Comparison of ENCODE assay signal across 11 cellular contexts in the genomic region with DNA sequence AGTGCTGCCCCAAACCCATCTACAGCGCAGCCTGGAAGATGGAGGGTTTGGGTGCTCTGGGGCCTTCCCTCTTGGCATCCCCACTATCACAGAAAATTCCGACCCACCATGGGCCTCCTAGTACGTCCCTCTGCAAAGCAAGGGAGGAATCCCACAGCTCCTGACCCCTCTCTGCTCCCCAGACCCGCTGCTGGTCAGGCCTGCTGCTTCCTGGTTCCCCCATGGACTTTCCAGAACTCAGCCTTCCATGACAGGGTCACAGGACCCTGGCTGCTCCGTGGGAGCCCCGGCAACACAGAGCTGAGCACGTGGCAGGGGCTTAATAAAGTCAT. TPM values are rescaled to one million over a fixed set of nuclear protein-coding genes. Genes with fewer than 3 reads are reported as not detected.
DNase-seq lines count a peak whose midpoint lies in the region; ATAC-seq and TF ChIP-seq lines count a peak whose summit lies in the region.
"Had no signal": no experiment of that assay in that cellular context is flagged by ENCODE, and none has a peak within 500 bp of the region (broad histone marks: within the 10 kb centered on the region; RNA-seq: fewer than 3 reads in every experiment).

No MANE protein-coding gene starts in this region.

- H2AFZ ChIP-seq in H9 (ENCODE audit: low read length), result no peak overlapping the region
- no peak overlapping the region for H2AFZ ChIP-seq in hepatocyte

- peaks cover 17% of the 10 kb centered on the region for H3K23me2 ChIP-seq in H9 (ENCODE audit: insufficient read length, low read depth, low read length, poor library complexity, severe bottlenecking)

- DNase-seq in H9 (no peak), hepatocyte (ENCODE audit: low spot score) (no peak), NCI-H1092 treated with DMSO at 0.1 percent for 48 hours (lab: John Stamatoyannopoulos, UW) (no peak)
- DNase-seq in activated CD8-positive, alpha-beta T cell treated with anti-CD3 and anti-CD28 coated beads for 36 hours, result no peak
- DNase-seq in activated T-cell treated with anti-CD3 and anti-CD28 coated beads, Interleukin-2, amount 50 U/mL, for 1 hour, result no peak
- DNase-seq: immature natural killer cell had no signal

- H3K4me1 Mint-ChIP-seq in H9, result peaks cover 46 to 52% of the 10 kb centered on the region in 2 experiments
- H3K4me1 Mint-ChIP-seq in activated CD8-positive, alpha-beta T cell treated with anti-CD3 and anti-CD28 coated beads for 36 hours (ENCODE audit: low read depth), result peaks cover 41% of the 10 kb centered on the region
- H3K4me1 Mint-ChIP-seq in stimulated activated memory B cell treated with anti-CD40 and anti-IgM and Interleukin-4, amounts not matched to agents 10 μg/mL and 1 μg/mL and 100 μg/mL, for 72 hours, result peaks cover 46% of the 10 kb centered on the region

- no peaks in the 10 kb centered on the region for H3K79me2 ChIP-seq in H9 (ENCODE audit: insufficient read depth, low read length)
- peaks cover 3% of the 10 kb centered on the region for H3K79me2 ChIP-seq in hepatocyte

- no peak overlapping the region for H3K23ac ChIP-seq in H9 (ENCODE audit: insufficient read length, low read depth, low read length)

- H4K20me1 ChIP-seq in H9 (ENCODE audit: control insufficient read depth, insufficient read depth, insufficient read length) (no peaks in the 10 kb centered on the region), hepatocyte (ENCODE audit: insufficient read depth, poor library complexity, severe bottlenecking) (no peaks in the 10 kb centered on the region)

- CTCF ChIA-PET in activated CD8-positive, alpha-beta T cell treated with anti-CD3 and anti-CD28 coated beads for 36 hours (lab: Charles Lee), result interaction anchor here (1.1 to 2.6 kb wide), 2 partner anchors 12 to 26 kb away, joined by 4 to 11 read pairs; no protein-coding TSS in a partner anchor

- peaks cover 19% of the 10 kb centered on the region; the same call in 1 of the 2 replicates for H3K4me1 ChIP-seq in H9 (ENCODE audit: insufficient read depth, low read length)
- H3K4me1 ChIP-seq in hepatocyte (ENCODE audit: insufficient read depth), result peaks cover 50% of the 10 kb centered on the region
- H3K4me1 ChIP-seq in skeletal muscle tissue (ENCODE audit: control insufficient read depth in 3 of 3, insufficient read depth in 3 of 3, low read length in 3 of 3), result peaks cover 43 to 63% (median 46%) of the 10 kb centered on the region in 3 donors

- no peak for TF ChIP-seq CTCF in H9 (conservative IDR thresholded peaks at IDR 0.05)
- TF ChIP-seq CTCF in activated CD8-positive, alpha-beta T cell treated with anti-CD3 and anti-CD28 coated beads for 36 hours (IDR thresholded peaks at IDR 0.05), result no peak
- no peak for TF ChIP-seq CTCF in hepatocyte (IDR thresholded peaks at IDR 0.05; ENCODE audit: poor library complexity)

- H3K56ac ChIP-seq in H9 (ENCODE audit: insufficient read length, low read depth, low read length), result no peak overlapping the region

- H3T11ph ChIP-seq in H9 (ENCODE audit: low read length), result no peak overlapping the region

- H2AK5ac ChIP-seq in H9 (ENCODE audit: insufficient read length, low read length), result no peak overlapping the region

- no peak overlapping the region for H4K91ac ChIP-seq in H9 (ENCODE audit: insufficient read length, low read depth, low read length)

- H3K9me3 ChIP-seq in H9 (ENCODE audit: control insufficient read depth, low read depth, low read length), result no peaks in the 10 kb centered on the region
- H3K9me3 ChIP-seq in hepatocyte (ENCODE audit: low read depth), result no peaks in the 10 kb centered on the region
- H3K9me3 ChIP-seq in skeletal muscle tissue (ENCODE audit: control insufficient read depth in 3 of 3, low read length in 3 of 3), result no peaks in the 10 kb centered on the region

- peaks cover 9 to 11% (median 11%) of the 10 kb centered on the region in 3 experiments for H3K36me3 Mint-ChIP-seq in H9 (ENCODE audit: insufficient read depth in 1 of 3, low read depth in 3 of 3)
- peaks cover 14% of the 10 kb centered on the region for H3K36me3 Mint-ChIP-seq in activated CD8-positive, alpha-beta T cell treated with anti-CD3 and anti-CD28 coated beads for 36 hours (ENCODE audit: low read depth)
- peaks cover 9% of the 10 kb centered on the region for H3K36me3 Mint-ChIP-seq in stimulated activated memory B cell treated with anti-CD40 and anti-IgM and Interleukin-4, amounts not matched to agents 10 μg/mL and 1 μg/mL and 100 μg/mL, for 72 hours
- H3K36me3 Mint-ChIP-seq: immature natural killer cell had no signal

- H3K36me3 ChIP-seq in hepatocyte (replicated peaks; ENCODE audit: insufficient read depth, low read depth) (no peaks in the 10 kb centered on the region), skeletal muscle tissue (ENCODE audit: control insufficient read depth in 3 of 3, insufficient read depth in 3 of 3, low read length in 3 of 3) (no peaks in the 10 kb centered on the region)

- peaks cover 4 to 6% of the 10 kb centered on the region in 2 experiments; a peak in 3 of 5 replicates for H3K9me3 Mint-ChIP-seq in H9
- H3K9me3 Mint-ChIP-seq in activated CD8-positive, alpha-beta T cell treated with anti-CD3 and anti-CD28 coated beads for 36 hours, result peaks cover 4% of the 10 kb centered on the region
- H3K9me3 Mint-ChIP-seq in stimulated activated memory B cell treated with anti-CD40 and anti-IgM and Interleukin-4, amounts not matched to agents 10 μg/mL and 1 μg/mL and 100 μg/mL, for 72 hours, result peaks cover under 1% of the 10 kb centered on the region
- H3K9me3 Mint-ChIP-seq: immature natural killer cell had no signal

- H2BK15ac ChIP-seq in H9 (ENCODE audit: low read depth, low read length), result no peak overlapping the region

- peak overlapping the region; percentile 34; the same call in 1 of the 2 replicates for H3K14ac ChIP-seq in H9 (ENCODE audit: insufficient read depth, low read length)

- H2BK12ac ChIP-seq in H9 (ENCODE audit: insufficient read length, low read depth, low read length), result no peak overlapping the region

- no peaks in the 10 kb centered on the region for H3K27me3 ChIP-seq in H9 (ENCODE audit: insufficient read depth, low read length)
- no peaks in the 10 kb centered on the region for H3K27me3 ChIP-seq in hepatocyte
- peaks cover 0 to 3% (median 3%) of the 10 kb centered on the region in 3 donors for H3K27me3 ChIP-seq in skeletal muscle tissue (ENCODE audit: control insufficient read depth in 3 of 3, insufficient read depth in 3 of 3, low read length in 3 of 3)

- intact Hi-C loops in activated CD8-positive, alpha-beta T cell treated with anti-CD3 and anti-CD28 coated beads for 36 hours (cut with micrococcal nuclease), result no loop called here

- H4K5ac ChIP-seq in H9 (ENCODE audit: insufficient read length, low read depth, low read length), result no peak overlapping the region

- H3K27ac ChIP-seq in H9 (ENCODE audit: insufficient read length, low read depth, low read length) (no peak overlapping the region), hepatocyte (peak overlapping the region; percentile 88), skeletal muscle tissue (ENCODE audit: low read depth, low read length) (peak overlapping the region; percentile 71)

- H3K79me1 ChIP-seq in H9 (ENCODE audit: insufficient read depth, low read depth, low read length, poor library complexity, severe bottlenecking), result no peaks in the 10 kb centered on the region

- WGBS in H9 (ENCODE audit: extremely low coverage, insufficient read length, low lambda C conversion rate), result no CpG with 5 or more reads among the region's 7 CpGs
- WGBS in hepatocyte (ENCODE audit: low lambda C conversion rate, missing lambda C conversion rate), result 47% methylated on average over 7 of the region's 7 CpGs

- H3K4ac ChIP-seq in H9 (ENCODE audit: low read depth, low read length), result no peak overlapping the region

- no peak overlapping the region for H3K9ac ChIP-seq in H9 (ENCODE audit: extremely low read depth, insufficient read length, low read length)
- peak overlapping the region in 1 of 3 donors; percentile 57 for H3K9ac ChIP-seq in skeletal muscle tissue (ENCODE audit: low read depth in 1 of 3, low read length in 3 of 3)

- POLR2A ChIA-PET in activated CD8-positive, alpha-beta T cell treated with anti-CD3 and anti-CD28 coated beads for 36 hours (lab: Charles Lee), result interaction anchor here (3.0 kb wide), 1 partner anchor 12 kb away, joined by 8 read pairs; no protein-coding TSS in a partner anchor

- H2BK120ac ChIP-seq in H9 (ENCODE audit: low read depth, low read length, poor library complexity, severe bottlenecking), result no peak overlapping the region

- H3K9me2 ChIP-seq in hepatocyte (replicated peaks; ENCODE audit: insufficient read depth), result no peaks in the 10 kb centered on the region

- H3K27ac Mint-ChIP-seq in H9, result peak overlapping the region in 2 of 3 experiments; percentile 34 to 70; a peak in 1 of 7 replicates
- H3K27ac Mint-ChIP-seq in activated CD8-positive, alpha-beta T cell treated with anti-CD3 and anti-CD28 coated beads for 36 hours, result peak overlapping the region; percentile 82
- H3K27ac Mint-ChIP-seq in stimulated activated memory B cell treated with anti-CD40 and anti-IgM and Interleukin-4, amounts not matched to agents 10 μg/mL and 1 μg/mL and 100 μg/mL, for 72 hours, result no peak overlapping the region

- H3K4me2 ChIP-seq in H9 (ENCODE audit: insufficient read depth, insufficient read length, low read length), result peak overlapping the region; percentile 22
- H3K4me2 ChIP-seq in hepatocyte, result peak overlapping the region; percentile 69

- no peak for ATAC-seq in activated CD8-positive, alpha-beta T cell treated with anti-CD3 and anti-CD28 coated beads for 36 hours
- no peak for ATAC-seq in stimulated activated memory B cell treated with anti-CD40 and anti-IgM and Interleukin-4, amounts not matched to agents 10 μg/mL and 1 μg/mL and 100 μg/mL, for 72 hours
- no peak for ATAC-seq in HG02642 (IDR thresholded peaks at IDR 0.05; ENCODE audit: poor library complexity, unreplicated experiment)

- no peak overlapping the region for H3K4me3 ChIP-seq in hepatocyte
- no peak overlapping the region for H3K4me3 ChIP-seq in skeletal muscle tissue (ENCODE audit: low read length in 3 of 3)

- H3K18ac ChIP-seq in H9 (ENCODE audit: insufficient read length, low read depth, low read length), result peak overlapping the region; percentile 70

- H3K4me3 Mint-ChIP-seq in H9, result peak overlapping the region in 1 of 2 experiments; percentile 66; a peak in 3 of 5 replicates
- no peak overlapping the region for H3K4me3 Mint-ChIP-seq in activated CD8-positive, alpha-beta T cell treated with anti-CD3 and anti-CD28 coated beads for 36 hours
- H3K4me3 Mint-ChIP-seq in stimulated activated memory B cell treated with anti-CD40 and anti-IgM and Interleukin-4, amounts not matched to agents 10 μg/mL and 1 μg/mL and 100 μg/mL, for 72 hours, result no peak overlapping the region

- no peak overlapping the region for H4K8ac ChIP-seq in H9 (replicated peaks; ENCODE audit: insufficient read length, low read depth, low read length)

- H2BK20ac ChIP-seq in H9 (ENCODE audit: low read depth, low read length, poor library complexity, severe bottlenecking), result no peak overlapping the region

- peaks cover 14% of the 10 kb centered on the region for H3K27me3 Mint-ChIP-seq in H9 (ENCODE audit: low read depth)
- no peaks in the 10 kb centered on the region for H3K27me3 Mint-ChIP-seq in activated CD8-positive, alpha-beta T cell treated with anti-CD3 and anti-CD28 coated beads for 36 hours
- peaks cover 4% of the 10 kb centered on the region for H3K27me3 Mint-ChIP-seq in stimulated activated memory B cell treated with anti-CD40 and anti-IgM and Interleukin-4, amounts not matched to agents 10 μg/mL and 1 μg/mL and 100 μg/mL, for 72 hours

- no peak overlapping the region for H2BK5ac ChIP-seq in H9 (ENCODE audit: insufficient read length, low read length)

RNA-seq across cellular contexts. Expression of gene LOXL1, which starts 3.1 kb away (rescaled TPM):
- 6.9 and 9.1 TPM in 2 replicates for total RNA-seq in H9 (2021)
- total RNA-seq in activated CD8-positive, alpha-beta T cell treated with anti-CD3 and anti-CD28 coated beads for 36 hours, result 1 to 10 TPM; 1.6 to 2.8 TPM
- total RNA-seq in hepatocyte, result 35.6 and 44.5 TPM in 2 replicates
- polyA plus RNA-seq in hepatocyte, result 96.9 and 136 TPM in 2 replicates
- 7.8 TPM for total RNA-seq in skeletal muscle tissue

RNA-seq across cellular contexts. Expression of gene TBC1D21, which starts 49.8 kb away (rescaled TPM):
- not detected in 2 replicates for total RNA-seq in H9 (2021)
- total RNA-seq in activated CD8-positive, alpha-beta T cell treated with anti-CD3 and anti-CD28 coated beads for 36 hours, result not detected
- total RNA-seq in hepatocyte, result not detected in 2 replicates
- polyA plus RNA-seq in hepatocyte, result not detected in 2 replicates
- total RNA-seq in skeletal muscle tissue, result not detected
- total RNA-seq: LHCN-M2, renal cortical epithelial cell had no signal
- polyA plus RNA-seq: immature natural killer cell had no signal
